In the genomic region with DNA sequence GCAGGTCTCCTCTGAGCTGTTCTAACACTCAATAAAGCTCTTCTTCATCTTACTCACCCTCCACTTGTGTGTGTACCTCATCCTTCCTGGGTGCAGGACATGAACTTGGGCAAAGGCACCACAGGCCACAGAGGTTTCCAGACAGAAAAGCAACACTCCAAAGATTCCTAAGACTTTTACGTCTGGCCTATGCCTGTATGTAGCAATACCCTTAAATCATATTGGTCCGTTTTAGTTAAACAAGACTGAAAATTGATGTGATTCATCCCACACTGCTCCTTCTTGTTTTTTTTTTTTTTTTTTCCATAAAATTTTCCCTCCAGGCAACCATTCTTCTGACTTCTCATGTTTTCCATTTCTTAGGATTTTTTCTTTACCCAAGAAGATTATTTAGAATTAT, we compare ENCODE assay signal across 24 cellular contexts.
A peak's percentile ranks its signal among the peaks of the same experiment; 100 is the strongest.
DNase-seq lines count a peak whose midpoint lies in the region; TF ChIP-seq lines count a peak whose summit lies in the region.
"Had no signal": no experiment of that assay in that cellular context is flagged by ENCODE, and none has a peak within 500 bp of the region (broad histone marks: within the 10 kb centered on the region; RNA-seq: fewer than 3 reads in every experiment).

No MANE protein-coding gene starts in this region.

- H2BK120ac ChIP-seq in H9 (ENCODE audit: low read depth, low read length, poor library complexity, severe bottlenecking) = no peak overlapping the region

- H3K4me2 ChIP-seq in H9 (ENCODE audit: insufficient read depth, insufficient read length, low read length) = no peak overlapping the region
- H3K4me2 ChIP-seq: GM23338, KMS-11 had no signal

- H3K27me3 Mint-ChIP-seq in endothelial cell (ENCODE audit: unreplicated experiment) (peaks cover 2% of the 10 kb centered on the region), H9 (ENCODE audit: low read depth) (no peaks in the 10 kb centered on the region)
- H3K27me3 Mint-ChIP-seq: CD4-positive, alpha-beta T cell; IgD-negative memory B cell had no signal

- no peak overlapping the region for H4K5ac ChIP-seq in H9 (ENCODE audit: insufficient read length, low read depth, low read length)

- no peak overlapping the region for H3K56ac ChIP-seq in H9 (ENCODE audit: insufficient read length, low read depth, low read length)

- H3K36me3 ChIP-seq in spleen = no peaks in the 10 kb centered on the region
- H3K36me3 ChIP-seq: BE2C, HAP-1, SJSA1 had no signal

- no peaks in the 10 kb centered on the region for H3K79me2 ChIP-seq in H9 (ENCODE audit: insufficient read depth, low read length)

- TF ChIP-seq CTCF in endothelial cell (IDR thresholded peaks at IDR 0.05; ENCODE audit: unreplicated experiment) = no peak
- no peak for TF ChIP-seq CTCF in spleen (IDR thresholded peaks at IDR 0.05 in 8 of 11, conservative IDR thresholded peaks at IDR 0.05 in 3 of 11)
- no peak for TF ChIP-seq CTCF in H9 (conservative IDR thresholded peaks at IDR 0.05)

- TF ChIP-seq POLR2A in spleen (IDR thresholded peaks at IDR 0.05) = no peak

- H3K4ac ChIP-seq in H9 (ENCODE audit: low read depth, low read length) = no peak overlapping the region

- H2BK15ac ChIP-seq in H9 (ENCODE audit: low read depth, low read length) = no peak overlapping the region

- no peak overlapping the region for H3K4me3 ChIP-seq in spleen
- H3K4me3 ChIP-seq: GM23338, HAP-1, SJSA1 had no signal

- no peak overlapping the region for H4K91ac ChIP-seq in H9 (ENCODE audit: insufficient read length, low read depth, low read length)

- H3K4me1 Mint-ChIP-seq in endothelial cell (ENCODE audit: unreplicated experiment) = no peaks in the 10 kb centered on the region
- peaks cover 12 to 26% of the 10 kb centered on the region in 2 experiments for H3K4me1 Mint-ChIP-seq in H9
- H3K4me1 Mint-ChIP-seq: IgD-negative memory B cell had no signal

- H3K4me3 Mint-ChIP-seq in endothelial cell (ENCODE audit: unreplicated experiment) (peak overlapping the region; percentile 16), H9 (no peak overlapping the region)
- H3K4me3 Mint-ChIP-seq: CD4-positive, alpha-beta T cell; GM23338; IgD-negative memory B cell had no signal

- no peak overlapping the region for H3K14ac ChIP-seq in H9 (ENCODE audit: insufficient read depth, low read length)

- no peak overlapping the region for H4K8ac ChIP-seq in H9 (replicated peaks; ENCODE audit: insufficient read length, low read depth, low read length)

- intact Hi-C loops in spleen (cut with DNase I; ENCODE audit: low total_unique reads) = no loop called here

- no peaks in the 10 kb centered on the region for H3K4me1 ChIP-seq in spleen
- H3K4me1 ChIP-seq in H9 (ENCODE audit: insufficient read depth, low read length) = no peaks in the 10 kb centered on the region; the same call in 1 of the 2 replicates
- H3K4me1 ChIP-seq: BE2C, HAP-1, SJSA1 had no signal

- no peak overlapping the region for H3K18ac ChIP-seq in H9 (ENCODE audit: insufficient read length, low read depth, low read length)

- no peak overlapping the region for H2BK12ac ChIP-seq in H9 (ENCODE audit: insufficient read length, low read depth, low read length)

- no peak overlapping the region for H2BK20ac ChIP-seq in H9 (ENCODE audit: low read depth, low read length, poor library complexity, severe bottlenecking)

- no peak overlapping the region for H2AFZ ChIP-seq in H9 (ENCODE audit: low read length)
- H2AFZ ChIP-seq: GM23338 had no signal

- DNase-seq in EH (ENCODE audit: low read depth) = peak; percentile 95
- peak; percentile 23 for DNase-seq in RPMI7951 (ENCODE audit: low read depth)
- DNase-seq in endothelial cell (ENCODE audit: low spot score) = no peak
- peak; percentile 31 for DNase-seq in spleen
- no peak for DNase-seq in NCI-H1436 (lab: John Stamatoyannopoulos, UW)
- no peak for DNase-seq in H9
- DNase-seq in COR-L47 (lab: John Stamatoyannopoulos, UW) = no peak
- no peak for DNase-seq in NCI-H2171 treated with DMSO at 0.1 percent for 48 hours (lab: John Stamatoyannopoulos, UW)
- DNase-seq: BE2C; CD4-positive, alpha-beta T cell; DMS53; GDM1; NCI-H1048; NCI-H1417; NCI-H1694 treated with DMSO at 0.1 percent for 48 hours; NCI-H524; NCI-H774; PC-3 had no signal

- H3K27ac Mint-ChIP-seq in endothelial cell (ENCODE audit: unreplicated experiment) = no peak overlapping the region
- no peak overlapping the region for H3K27ac Mint-ChIP-seq in H9
- H3K27ac Mint-ChIP-seq: CD4-positive, alpha-beta T cell; GM23338; IgD-negative memory B cell had no signal

- no peak overlapping the region for H2BK5ac ChIP-seq in H9 (ENCODE audit: insufficient read length, low read length)

- H3K27me3 ChIP-seq in spleen (replicated peaks in 1 of 7) (no peaks in the 10 kb centered on the region), H9 (ENCODE audit: insufficient read depth, low read length) (no peaks in the 10 kb centered on the region)
- H3K27me3 ChIP-seq: BE2C, SJSA1 had no signal

- H3K23me2 ChIP-seq in H9 (ENCODE audit: insufficient read length, low read depth, low read length, poor library complexity, severe bottlenecking) = no peaks in the 10 kb centered on the region

- H4K20me1 ChIP-seq in H9 (ENCODE audit: control insufficient read depth, insufficient read depth, insufficient read length) = no peaks in the 10 kb centered on the region

- H3K79me1 ChIP-seq in H9 (ENCODE audit: insufficient read depth, low read depth, low read length, poor library complexity, severe bottlenecking) = no peaks in the 10 kb centered on the region

- no peak overlapping the region for H3T11ph ChIP-seq in H9 (ENCODE audit: low read length)

- H3K36me3 Mint-ChIP-seq in endothelial cell (ENCODE audit: low read depth, unreplicated experiment) = peaks cover 3% of the 10 kb centered on the region
- H3K36me3 Mint-ChIP-seq in H9 (ENCODE audit: insufficient read depth in 1 of 3, low read depth in 3 of 3) = peaks cover 3 to 18% (median 4%) of the 10 kb centered on the region in 3 experiments; a peak in 6 of 7 replicates
- H3K36me3 Mint-ChIP-seq: IgD-negative memory B cell had no signal

- WGBS in spleen, 5 donors = 76 to 94% (median 84%) methylated on average over 2 of the region's 2 CpGs
- WGBS in H9 (ENCODE audit: extremely low coverage, insufficient read length, low lambda C conversion rate) = no CpG with 5 or more reads among the region's 2 CpGs

- H3K9me3 Mint-ChIP-seq in endothelial cell (ENCODE audit: unreplicated experiment) (no peaks in the 10 kb centered on the region), H9 (peaks cover 9 to 15% of the 10 kb centered on the region in 2 experiments)

- H3K9me3 ChIP-seq in spleen = peaks cover 0 to 20% (median 5%) of the 10 kb centered on the region in 8 donors
- no peaks in the 10 kb centered on the region for H3K9me3 ChIP-seq in H9 (ENCODE audit: control insufficient read depth, low read depth, low read length)
- H3K9me3 ChIP-seq: BE2C, HAP-1 had no signal

- H3K9ac ChIP-seq in H9 (ENCODE audit: extremely low read depth, insufficient read length, low read length) = no peak overlapping the region
- H3K9ac ChIP-seq: KMS-11 had no signal

- H2AK5ac ChIP-seq in H9 (ENCODE audit: insufficient read length, low read length) = no peak overlapping the region

- no peak overlapping the region for H3K23ac ChIP-seq in H9 (ENCODE audit: insufficient read length, low read depth, low read length)

- no peak overlapping the region for H3K27ac ChIP-seq in spleen
- H3K27ac ChIP-seq in H9 (ENCODE audit: insufficient read length, low read depth, low read length) = no peak overlapping the region
- H3K27ac ChIP-seq: HL-60, KMS-11, SJSA1 had no signal

Comparison
In these comparisons a context has a peak if more than half of its experiments do, and no peak if none do; other contexts are left out.
1. DNase-seq: peak in EH (single experiment), RPMI7951 (single experiment) and spleen (single experiment); none in endothelial cell (single experiment), NCI-H1436 (single experiment), H9 (single experiment), COR-L47 (single experiment) and NCI-H2171 treated with DMSO at 0.1 percent for 48 hours (single experiment).